In genomic region chr12:85559127-85559526, GRCh38 we compare ENCODE assay signal across 21 cellular contexts.
"Had no signal": no experiment of that assay in that cellular context is flagged by ENCODE, and none has a peak within 500 bp of the region (broad histone marks: within the 10 kb centered on the region; RNA-seq: fewer than 3 reads in every experiment).

No MANE protein-coding gene starts in this region.

- H3K4me3 ChIP-seq: PC-9 had no signal

- H3K4me3 Mint-ChIP-seq: activated CD8-positive, alpha-beta T cell treated with anti-CD3 and anti-CD28 coated beads for 36 hours; activated naive CD4-positive, alpha-beta T cell treated with anti-CD3 and anti-CD28 coated beads, Interleukin-2, amount 50 U/mL, for 24 hours; T-cell had no signal

- H2AFZ ChIP-seq: PC-9 had no signal

- H3K9me3 Mint-ChIP-seq: activated CD8-positive, alpha-beta T cell treated with anti-CD3 and anti-CD28 coated beads for 36 hours; activated naive CD4-positive, alpha-beta T cell treated with anti-CD3 and anti-CD28 coated beads, Interleukin-2, amount 50 U/mL, for 24 hours had no signal

- H3K27ac Mint-ChIP-seq: activated CD8-positive, alpha-beta T cell treated with anti-CD3 and anti-CD28 coated beads for 36 hours; activated naive CD4-positive, alpha-beta T cell treated with anti-CD3 and anti-CD28 coated beads, Interleukin-2, amount 50 U/mL, for 24 hours; T-cell had no signal

- H3K4me2 ChIP-seq: PC-9 had no signal

- ATAC-seq: activated CD4-positive, CD25-positive, alpha-beta regulatory T cell treated with anti-CD3 and anti-CD28 coated beads, Interleukin-2, amount 50 U/mL, for 24 hours; activated CD8-positive, alpha-beta T cell treated with anti-CD3 and anti-CD28 coated beads for 36 hours; T-cell had no signal

- H3K36me3 ChIP-seq: WERI-Rb-1 had no signal

- H3K36me3 Mint-ChIP-seq: activated naive CD4-positive, alpha-beta T cell treated with anti-CD3 and anti-CD28 coated beads, Interleukin-2, amount 50 U/mL, for 24 hours; T-cell had no signal

- H3K27me3 Mint-ChIP-seq: activated CD8-positive, alpha-beta T cell treated with anti-CD3 and anti-CD28 coated beads for 36 hours; activated naive CD4-positive, alpha-beta T cell treated with anti-CD3 and anti-CD28 coated beads, Interleukin-2, amount 50 U/mL, for 24 hours; T-cell had no signal

- H3K27ac ChIP-seq: PC-9, WERI-Rb-1 had no signal

- DNase-seq: activated CD4-positive, alpha-beta T cell treated with anti-CD3 and anti-CD28 coated beads for 4 hours; activated CD8-positive, alpha-beta memory T cell treated with anti-CD3 and anti-CD28 coated beads, Interleukin-2, amount 50 U/mL, for 4 hours; activated CD8-positive, alpha-beta T cell treated with anti-CD3 and anti-CD28 coated beads for 36 hours; activated effector memory CD4-positive, alpha-beta T cell treated with Interleukin-2 at 50 U/mL for 16 hours; activated naive CD4-positive, alpha-beta T cell; aorta; central memory CD4-positive, alpha-beta T cell; cortex of kidney; Kasumi-1; MV-4-11; NCI-H1092 treated with DMSO at 0.1 percent for 48 hours; NCI-H1417 treated with DMSO at 0.1 percent for 48 hours; NCI-H1694; NCI-H2029; NCI-H510A treated with DMSO at 0.1 percent for 48 hours; PC-9; SHP77 treated with DMSO at 0.1 percent for 48 hours; T-cell; WERI-Rb-1 had no signal

- H3K4me1 Mint-ChIP-seq: activated naive CD4-positive, alpha-beta T cell treated with anti-CD3 and anti-CD28 coated beads, Interleukin-2, amount 50 U/mL, for 24 hours; T-cell had no signal
